14 cellular contexts compared by ENCODE assay signal in genomic region chrX:144732588-144732987, GRCh38.
"Had no signal": no experiment of that assay in that cellular context is flagged by ENCODE, and none has a peak within 500 bp of the region (broad histone marks: within the 10 kb centered on the region; RNA-seq: fewer than 3 reads in every experiment).

No MANE protein-coding gene starts in this region.

- H3K27ac ChIP-seq: adrenal gland, brain microvascular endothelial cell, prostate gland, suprapubic skin, upper lobe of left lung had no signal

- H3K27me3 ChIP-seq: adrenal gland, brain microvascular endothelial cell, suprapubic skin, upper lobe of left lung had no signal

- DNase-seq: activated CD4-positive, alpha-beta T cell treated with anti-CD3 and anti-CD28 coated beads for 48 hours; activated naive CD4-positive, alpha-beta T cell treated with anti-CD3 and anti-CD28 coated beads, Interleukin-2, amount 50 U/mL, for 16 hours; adrenal gland; brain microvascular endothelial cell; endodermal cell; left ventricle myocardium superior; nephron progenitor cell; stimulated activated CD4-positive, alpha-beta T cell treated with anti-CD3 and anti-CD28 coated beads, Interleukin-12 subunit alpha, Interleukin-12 subunit beta, amount 100 ng/mL, for 4 hours; stimulated activated naive CD4-positive, alpha-beta T cell treated with Interleukin-2 at 50 U/mL for 16 hours; upper lobe of left lung had no signal

- H3K27ac Mint-ChIP-seq: activated T-helper 2 cell treated with anti-CD3 and anti-CD28 coated beads, Interferon-gamma antibody, Interleukin-2, Interleukin-4, amounts not matched to agents 10 μg/mL and 5 μg/mL and 100 μg/mL, durations not matched to agents 14 hours and 24 hours and 36 hours; endodermal cell; nephron progenitor cell had no signal

- H3K4me1 Mint-ChIP-seq: endodermal cell, nephron progenitor cell had no signal

- FAIRE-seq: islet of Langerhans had no signal

- H3K4me3 Mint-ChIP-seq: endodermal cell, nephron progenitor cell had no signal

- H3K4me1 ChIP-seq: adrenal gland, prostate gland, suprapubic skin, upper lobe of left lung had no signal

- H3K36me3 ChIP-seq: adrenal gland, brain microvascular endothelial cell, prostate gland, suprapubic skin, upper lobe of left lung had no signal

- H3K4me3 ChIP-seq: adrenal gland, prostate gland, suprapubic skin, upper lobe of left lung had no signal

- H3K9me3 ChIP-seq: adrenal gland, prostate gland, suprapubic skin, upper lobe of left lung had no signal
